In the genomic region with DNA sequence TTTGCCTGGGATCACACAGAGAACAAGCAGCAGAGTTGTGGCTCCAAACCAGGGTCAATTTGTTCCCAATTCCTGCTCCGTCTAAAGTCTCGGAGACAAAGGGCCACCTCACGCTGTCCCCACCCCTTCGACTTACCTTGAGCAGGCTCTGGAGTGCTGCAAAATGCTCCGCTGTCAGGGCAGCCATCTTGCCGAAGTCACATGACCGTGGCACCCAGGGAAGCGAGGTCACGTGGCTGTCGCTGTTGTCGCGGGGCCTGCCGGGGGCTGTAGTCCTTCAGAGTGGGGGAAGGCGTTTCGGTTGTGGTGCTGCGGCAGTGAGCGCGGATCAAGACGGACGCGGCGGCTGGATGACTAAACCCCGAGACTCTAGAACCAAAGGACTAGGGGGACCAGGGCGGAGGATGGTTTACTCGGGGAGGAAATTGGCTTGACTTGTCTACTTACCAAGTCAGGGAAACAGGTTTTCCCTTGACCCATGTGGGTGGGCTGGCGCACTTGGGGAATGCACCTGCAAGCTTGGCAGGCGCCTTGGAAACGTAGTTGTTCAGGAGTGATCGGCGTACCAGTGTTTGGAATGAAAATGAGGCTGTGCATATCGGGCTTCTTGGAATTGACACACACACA, we compare ENCODE assay signal across 8 cellular contexts. TPM values are rescaled to one million over a fixed set of nuclear protein-coding genes. Genes with fewer than 3 reads are reported as not detected.
DNase-seq lines count a peak whose midpoint lies in the region; ATAC-seq and TF ChIP-seq lines count a peak whose summit lies in the region.

A gene (minus strand): TSS at position 199 of the 627 bp plus-strand sequence. CDS start 12 bp downstream, at position 187.

- H3K4me1 ChIP-seq in spleen = peaks cover 8 to 57% (median 37%) of the 10 kb centered on the region in 6 donors

- peak in 2 of 11 experiments; percentile 14 to 22 for TF ChIP-seq CTCF in spleen (IDR thresholded peaks at IDR 0.05 in 8 of 11, conservative IDR thresholded peaks at IDR 0.05 in 3 of 11)

- H3K36me3 ChIP-seq in spleen = no peaks in the 10 kb centered on the region

- in situ Hi-C loops in GM18951 (cut with MboI; ENCODE audit: low sequenced_read_pairs, unreplicated experiment) = no loop called here

- TF ChIP-seq POLR2A in GM18951 (IDR thresholded peaks at IDR 0.05; ENCODE audit: extremely low read depth, insufficient read depth, insufficient read length) = peak; percentile 67
- peak in 2 of 3 donors; percentile 25 for TF ChIP-seq POLR2A in spleen (IDR thresholded peaks at IDR 0.05)

- WGBS in spleen, 5 donors = 1 to 2% (median 1%) methylated on average over 25 to 31 of the region's 31 CpGs

- peak; percentile 99 for ATAC-seq in HG03196 (IDR thresholded peaks at IDR 0.05; ENCODE audit: unreplicated experiment)

- H3K9me3 ChIP-seq in spleen = no peaks in the 10 kb centered on the region

- H3K4me3 ChIP-seq in spleen = peak within 1 kb of the TSS; percentile 59 to 94 (median 82)

- H3K27ac ChIP-seq in spleen = peak within 1 kb of the TSS; percentile 11 to 84 (median 68)

- H3K27me3 ChIP-seq in spleen (replicated peaks in 1 of 7) = no peaks in the 10 kb centered on the region

- intact Hi-C loops in spleen (cut with DNase I; ENCODE audit: low total_unique reads) = no loop called here

- DNase-seq in AG08395 (ENCODE audit: low spot score) = peak; percentile 97
- peak; percentile 96 for DNase-seq in NCI-H345 (lab: John Stamatoyannopoulos, UW)
- DNase-seq in activated CD4-positive, CD25-positive, alpha-beta regulatory T cell (lab: John Stamatoyannopoulos, UW) = peak; percentile 84 to 91 (median 86)
- DNase-seq in central memory CD4-positive, alpha-beta T cell = peak; percentile 92
- peak; percentile 95 for DNase-seq in inferior parietal cortex (ENCODE audit: extremely low spot score)
- peak; percentile 99 for DNase-seq in spleen

RNA-seq across cellular contexts. Expression of the gene that starts here (rescaled TPM):
- 10 to 100 TPM; 46.1 to 63.5 (median 55.8) TPM for total RNA-seq in spleen
- polyA plus RNA-seq in spleen = 10 to 100 TPM; 27.3 to 40.2 (median 38.4) TPM

Comparison
In these comparisons a context has a peak if more than half of its experiments do, and no peak if none do; other contexts are left out.
1. Peak in every context shown above with its lines: DNase-seq, ATAC-seq, H3K4me3 ChIP-seq and H3K27ac ChIP-seq.